ENCODE assay signal across 18 cellular contexts in the genomic region with DNA sequence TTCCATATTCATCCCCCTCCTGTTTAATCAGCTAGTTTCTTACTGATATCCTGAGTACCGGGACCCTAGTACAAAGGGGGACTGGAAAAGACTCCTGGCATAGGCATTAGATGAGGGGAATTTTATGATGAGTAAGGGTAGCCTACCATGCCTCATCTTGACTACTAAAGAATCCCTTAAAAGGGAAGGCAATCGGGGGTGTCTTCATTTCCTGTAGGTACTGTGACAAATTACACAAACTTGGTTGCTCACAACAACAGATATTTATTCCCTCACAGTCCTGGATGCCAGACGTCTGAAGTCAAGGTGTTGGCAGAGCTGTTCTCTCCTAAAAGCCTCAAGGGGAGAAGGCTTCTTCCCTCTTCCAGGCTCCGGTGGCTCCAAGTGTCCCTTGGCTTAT.
"Had no signal": no experiment of that assay in that cellular context is flagged by ENCODE, and none has a peak within 500 bp of the region (broad histone marks: within the 10 kb centered on the region; RNA-seq: fewer than 3 reads in every experiment).

No MANE protein-coding gene starts in this region.

- H3K4me1 ChIP-seq: body of pancreas, lower lobe of right lung, parathyroid adenoma, right atrium auricular region, uterus had no signal

- ATAC-seq: body of pancreas; effector memory CD8-positive, alpha-beta T cell; lower lobe of right lung had no signal

- DNase-seq: activated CD4-positive, alpha-beta T cell treated with anti-CD3 and anti-CD28 coated beads for 4 hours; activated gamma-delta T cell treated with Interleukin-2 at 50 U/mL for 16 hours; activated T-cell treated with anti-CD3 and anti-CD28 coated beads for 4 hours; amniotic stem cell; body of pancreas; cortex of kidney; effector memory CD8-positive, alpha-beta T cell; erythroblast; hippocampal formation; lower lobe of right lung; naive B cell; stimulated activated CD4-positive, alpha-beta T cell treated with anti-CD3 and anti-CD28 coated beads, Interleukin-4, amount 100 ng/mL, for 4 hours; T-helper 1 cell; uterus; WERI-Rb-1 had no signal

- H3K36me3 ChIP-seq: lower lobe of right lung, right atrium auricular region, uterus, WERI-Rb-1 had no signal

- H3K9me3 ChIP-seq: body of pancreas, lower lobe of right lung, uterus had no signal

- H3K27ac ChIP-seq: body of pancreas, lower lobe of right lung, parathyroid adenoma, right atrium auricular region, skin epidermis, uterus, WERI-Rb-1 had no signal

- H3K4me3 ChIP-seq: body of pancreas, lower lobe of right lung, right atrium auricular region, skin epidermis, uterus had no signal

- H3K27me3 ChIP-seq: body of pancreas, right atrium auricular region, uterus had no signal

- H3K79me2 ChIP-seq: parathyroid adenoma had no signal

- H3K9ac ChIP-seq: parathyroid adenoma had no signal

- H2AFZ ChIP-seq: parathyroid adenoma had no signal
